ENCODE assay signal across 11 cellular contexts in genomic region chr11:45089845-45090499, GRCh38. TPM values are rescaled to one million over a fixed set of nuclear protein-coding genes. Genes with fewer than 3 reads are reported as not detected.
DNase-seq lines count a peak whose midpoint lies in the region; ATAC-seq and TF ChIP-seq lines count a peak whose summit lies in the region.
"Had no signal": no experiment of that assay in that cellular context is flagged by ENCODE, and none has a peak within 500 bp of the region (broad histone marks: within the 10 kb centered on the region; RNA-seq: fewer than 3 reads in every experiment).

No MANE protein-coding gene starts in this region.

- H3K4me3 ChIP-seq in right atrium auricular region, result no peak overlapping the region
- no peak overlapping the region for H3K4me3 ChIP-seq in transverse colon
- no peak overlapping the region for H3K4me3 ChIP-seq in testis

- no peak overlapping the region for H3K4me3 Mint-ChIP-seq in activated CD8-positive, alpha-beta T cell treated with anti-CD3 and anti-CD28 coated beads for 36 hours
- no peak overlapping the region for H3K4me3 Mint-ChIP-seq in activated CD8-positive, alpha-beta T cell treated with anti-CD3 and anti-CD28 coated beads, Interleukin-2, amount 10 ng/mL, durations not matched to agents 7 days and 5 days
- no peak overlapping the region for H3K4me3 Mint-ChIP-seq in activated CD4-positive, alpha-beta memory T cell treated with anti-CD3 and anti-CD28 coated beads, Interleukin-2, amount 10 ng/mL, durations not matched to agents 7 days and 5 days
- H3K4me3 Mint-ChIP-seq in mesothelial cell of epicardium, result no peak overlapping the region
- H3K4me3 Mint-ChIP-seq: activated naive CD4-positive, alpha-beta T cell treated with anti-CD3 and anti-CD28 coated beads, Interleukin-2, amount 50 U/mL, for 24 hours; stimulated activated memory B cell treated with anti-CD40 and anti-IgM and Interleukin-4, amounts not matched to agents 10 μg/mL and 1 μg/mL and 100 μg/mL, for 72 hours had no signal

- H3K27me3 Mint-ChIP-seq in activated CD8-positive, alpha-beta T cell treated with anti-CD3 and anti-CD28 coated beads for 36 hours, result no peaks in the 10 kb centered on the region
- H3K27me3 Mint-ChIP-seq in activated CD8-positive, alpha-beta T cell treated with anti-CD3 and anti-CD28 coated beads, Interleukin-2, amount 10 ng/mL, durations not matched to agents 7 days and 5 days (ENCODE audit: low read depth), result peaks cover 14% of the 10 kb centered on the region
- H3K27me3 Mint-ChIP-seq in activated CD4-positive, alpha-beta memory T cell treated with anti-CD3 and anti-CD28 coated beads, Interleukin-2, amount 10 ng/mL, durations not matched to agents 7 days and 5 days, result peaks cover 12% of the 10 kb centered on the region
- peaks cover 8% of the 10 kb centered on the region for H3K27me3 Mint-ChIP-seq in mesothelial cell of epicardium (ENCODE audit: low read depth)
- H3K27me3 Mint-ChIP-seq: activated naive CD4-positive, alpha-beta T cell treated with anti-CD3 and anti-CD28 coated beads, Interleukin-2, amount 50 U/mL, for 24 hours; stimulated activated memory B cell treated with anti-CD40 and anti-IgM and Interleukin-4, amounts not matched to agents 10 μg/mL and 1 μg/mL and 100 μg/mL, for 72 hours had no signal

- H3K4me1 Mint-ChIP-seq in activated CD8-positive, alpha-beta T cell treated with anti-CD3 and anti-CD28 coated beads for 36 hours (ENCODE audit: low read depth), result peaks cover 19% of the 10 kb centered on the region
- peaks cover 26% of the 10 kb centered on the region for H3K4me1 Mint-ChIP-seq in activated CD8-positive, alpha-beta T cell treated with anti-CD3 and anti-CD28 coated beads, Interleukin-2, amount 10 ng/mL, durations not matched to agents 7 days and 5 days (ENCODE audit: low read depth)
- H3K4me1 Mint-ChIP-seq in activated CD4-positive, alpha-beta memory T cell treated with anti-CD3 and anti-CD28 coated beads, Interleukin-2, amount 10 ng/mL, durations not matched to agents 7 days and 5 days, result peaks cover 18% of the 10 kb centered on the region
- H3K4me1 Mint-ChIP-seq in mesothelial cell of epicardium, result peaks cover 31% of the 10 kb centered on the region

- H3K36me3 ChIP-seq in right atrium auricular region (no peaks in the 10 kb centered on the region), transverse colon (no peaks in the 10 kb centered on the region), testis (ENCODE audit: low read depth, missing control alignments) (no peaks in the 10 kb centered on the region)

- H3K4me1 ChIP-seq in right atrium auricular region (peaks cover 0 to 56% of the 10 kb centered on the region in 2 donors), transverse colon (peaks cover 0 to 25% (median 20%) of the 10 kb centered on the region in 4 donors), testis (peaks cover 23% of the 10 kb centered on the region)

- H3K9me3 ChIP-seq in right atrium auricular region (no peaks in the 10 kb centered on the region), transverse colon (no peaks in the 10 kb centered on the region), testis (no peaks in the 10 kb centered on the region)

- no peak overlapping the region for H3K27ac Mint-ChIP-seq in activated CD8-positive, alpha-beta T cell treated with anti-CD3 and anti-CD28 coated beads for 36 hours
- no peak overlapping the region for H3K27ac Mint-ChIP-seq in activated CD8-positive, alpha-beta T cell treated with anti-CD3 and anti-CD28 coated beads, Interleukin-2, amount 10 ng/mL, durations not matched to agents 7 days and 5 days
- no peak overlapping the region for H3K27ac Mint-ChIP-seq in activated CD4-positive, alpha-beta memory T cell treated with anti-CD3 and anti-CD28 coated beads, Interleukin-2, amount 10 ng/mL, durations not matched to agents 7 days and 5 days
- H3K27ac Mint-ChIP-seq in mesothelial cell of epicardium, result no peak overlapping the region
- H3K27ac Mint-ChIP-seq: activated naive CD4-positive, alpha-beta T cell treated with anti-CD3 and anti-CD28 coated beads, Interleukin-2, amount 50 U/mL, for 24 hours; stimulated activated memory B cell treated with anti-CD40 and anti-IgM and Interleukin-4, amounts not matched to agents 10 μg/mL and 1 μg/mL and 100 μg/mL, for 72 hours had no signal

- TF ChIP-seq EP300 in transverse colon (IDR thresholded peaks at IDR 0.05; ENCODE audit: low read depth), result no peak

- CTCF ChIA-PET in activated CD8-positive, alpha-beta T cell treated with anti-CD3 and anti-CD28 coated beads for 36 hours (lab: Charles Lee), result interaction anchor here (1.0 to 2.3 kb wide), 5 partner anchors 10 to 178 kb away, joined by 3 to 10 read pairs (median 3); no protein-coding TSS in a partner anchor
- CTCF ChIA-PET in activated CD8-positive, alpha-beta T cell treated with anti-CD3 and anti-CD28 coated beads, Interleukin-2, amount 10 ng/mL, durations not matched to agents 7 days and 5 days (lab: Charles Lee), result interaction anchor here (0.9 to 1.6 kb wide), 5 partner anchors 10 to 164 kb away, joined by 3 to 10 read pairs (median 4); no protein-coding TSS in a partner anchor
- CTCF ChIA-PET in activated CD4-positive, alpha-beta memory T cell treated with anti-CD3 and anti-CD28 coated beads, Interleukin-2, amount 10 ng/mL, durations not matched to agents 7 days and 5 days (lab: Charles Lee), result interaction anchor here (1.4 to 5.0 kb wide), 4 partner anchors 9 to 163 kb away, joined by 3 to 45 read pairs (median 6); no protein-coding TSS in a partner anchor

- peak overlapping the region; percentile 64 to 79 for H3K27ac ChIP-seq in right atrium auricular region
- H3K27ac ChIP-seq in transverse colon, result peak overlapping the region; percentile 62 to 88 (median 79)
- H3K27ac ChIP-seq in testis, result peak overlapping the region in 1 of 2 donors; percentile 39

- intact Hi-C loops in activated CD8-positive, alpha-beta T cell treated with anti-CD3 and anti-CD28 coated beads for 36 hours (cut with micrococcal nuclease), result no loop called here
- intact Hi-C loops in transverse colon (cut with DNase I; ENCODE audit: low total_unique reads) (loop anchor here (10.0 kb wide), 1 partner anchor 485 kb away; no protein-coding TSS in a partner anchor), testis (cut with DNase I; ENCODE audit: low total_unique reads) (no loop called here)

- TF ChIP-seq CTCF in activated CD8-positive, alpha-beta T cell treated with anti-CD3 and anti-CD28 coated beads for 36 hours (IDR thresholded peaks at IDR 0.05), result no peak
- peak in 1 of 2 donors; percentile 45 for TF ChIP-seq CTCF in right atrium auricular region (IDR thresholded peaks at IDR 0.05)
- TF ChIP-seq CTCF in transverse colon (IDR thresholded peaks at IDR 0.05), result no peak
- TF ChIP-seq CTCF in testis (IDR thresholded peaks at IDR 0.05), result no peak
- TF ChIP-seq CTCF in mesothelial cell of epicardium (IDR thresholded peaks at IDR 0.05; ENCODE audit: unreplicated experiment), result no peak

- in situ Hi-C loops in transverse colon (cut with MboI; ENCODE audit: low pct_ligation_motif_present in 1 of 4, low pct_unique_long_range_greater_than_20kb in 1 of 4, low sequenced_read_pairs in 3 of 4), result loop anchor here in 1 of 4 donors (25.0 kb wide), 1 partner anchor 528 kb away; the partner anchor contains the start of gene CD82

- H3K36me3 Mint-ChIP-seq in activated CD8-positive, alpha-beta T cell treated with anti-CD3 and anti-CD28 coated beads for 36 hours (ENCODE audit: low read depth), result no peaks in the 10 kb centered on the region
- no peaks in the 10 kb centered on the region for H3K36me3 Mint-ChIP-seq in activated CD8-positive, alpha-beta T cell treated with anti-CD3 and anti-CD28 coated beads, Interleukin-2, amount 10 ng/mL, durations not matched to agents 7 days and 5 days (ENCODE audit: low read depth)
- no peaks in the 10 kb centered on the region for H3K36me3 Mint-ChIP-seq in activated CD4-positive, alpha-beta memory T cell treated with anti-CD3 and anti-CD28 coated beads, Interleukin-2, amount 10 ng/mL, durations not matched to agents 7 days and 5 days (ENCODE audit: low read depth)
- no peaks in the 10 kb centered on the region for H3K36me3 Mint-ChIP-seq in mesothelial cell of epicardium
- H3K36me3 Mint-ChIP-seq: activated naive CD4-positive, alpha-beta T cell treated with anti-CD3 and anti-CD28 coated beads, Interleukin-2, amount 50 U/mL, for 24 hours; stimulated activated memory B cell treated with anti-CD40 and anti-IgM and Interleukin-4, amounts not matched to agents 10 μg/mL and 1 μg/mL and 100 μg/mL, for 72 hours had no signal

- DNase-seq in activated CD8-positive, alpha-beta T cell treated with anti-CD3 and anti-CD28 coated beads for 36 hours, result peak; percentile 46
- DNase-seq in activated CD8-positive, alpha-beta T cell treated with anti-CD3 and anti-CD28 coated beads, Interleukin-2, amount 10 ng/mL, durations not matched to agents 7 days and 5 days, result no peak
- DNase-seq in activated CD4-positive, alpha-beta memory T cell treated with anti-CD3 and anti-CD28 coated beads, Interleukin-2, amount 10 ng/mL, durations not matched to agents 7 days and 5 days, result peak; percentile 31
- no peak for DNase-seq in right atrium auricular region (ENCODE audit: low spot score)
- DNase-seq in transverse colon, result no peak
- DNase-seq in testis, result no peak
- no peak for DNase-seq in mesothelial cell of epicardium (ENCODE audit: low spot score in 2 of 2, unreplicated experiment in 2 of 2)
- no peak for DNase-seq in cortex of kidney (lab: John Stamatoyannopoulos, UW)
- DNase-seq: DMS79 treated with DMSO at 0.1 percent for 48 hours had no signal

- H3K9me3 Mint-ChIP-seq in activated CD8-positive, alpha-beta T cell treated with anti-CD3 and anti-CD28 coated beads for 36 hours, result no peaks in the 10 kb centered on the region
- H3K9me3 Mint-ChIP-seq in activated CD8-positive, alpha-beta T cell treated with anti-CD3 and anti-CD28 coated beads, Interleukin-2, amount 10 ng/mL, durations not matched to agents 7 days and 5 days (ENCODE audit: insufficient read depth), result no peaks in the 10 kb centered on the region
- H3K9me3 Mint-ChIP-seq in activated CD4-positive, alpha-beta memory T cell treated with anti-CD3 and anti-CD28 coated beads, Interleukin-2, amount 10 ng/mL, durations not matched to agents 7 days and 5 days, result no peaks in the 10 kb centered on the region
- H3K9me3 Mint-ChIP-seq in mesothelial cell of epicardium, result no peaks in the 10 kb centered on the region
- H3K9me3 Mint-ChIP-seq: activated naive CD4-positive, alpha-beta T cell treated with anti-CD3 and anti-CD28 coated beads, Interleukin-2, amount 50 U/mL, for 24 hours; stimulated activated memory B cell treated with anti-CD40 and anti-IgM and Interleukin-4, amounts not matched to agents 10 μg/mL and 1 μg/mL and 100 μg/mL, for 72 hours had no signal

- H3K27me3 ChIP-seq in right atrium auricular region (no peaks in the 10 kb centered on the region), transverse colon (no peaks in the 10 kb centered on the region), testis (no peaks in the 10 kb centered on the region)

- POLR2A ChIA-PET in activated CD8-positive, alpha-beta T cell treated with anti-CD3 and anti-CD28 coated beads for 36 hours (lab: Charles Lee), result interaction anchor here (1.1 kb wide), 1 partner anchor 10 kb away, joined by 3 read pairs; no protein-coding TSS in a partner anchor
- POLR2A ChIA-PET in activated CD8-positive, alpha-beta T cell treated with anti-CD3 and anti-CD28 coated beads, Interleukin-2, amount 10 ng/mL, durations not matched to agents 7 days and 5 days (lab: Charles Lee), result no interaction called here
- POLR2A ChIA-PET in activated CD4-positive, alpha-beta memory T cell treated with anti-CD3 and anti-CD28 coated beads, Interleukin-2, amount 10 ng/mL, durations not matched to agents 7 days and 5 days (lab: Charles Lee), result interaction anchor here (1.2 to 1.8 kb wide), 2 partner anchors 10 to 13 kb away, joined by 5 to 7 read pairs; no protein-coding TSS in a partner anchor

- TF ChIP-seq POLR2A in transverse colon (IDR thresholded peaks at IDR 0.05), result no peak
- no peak for TF ChIP-seq POLR2A in testis (IDR thresholded peaks at IDR 0.05)

- 66 to 71% methylated on average over 4 of the region's 4 CpGs for WGBS in transverse colon (ENCODE audit: low coverage in 1 of 2), 2 donors
- 75 to 92% methylated on average over 4 of the region's 4 CpGs for WGBS in testis, 2 donors

- peak; percentile 46 for ATAC-seq in activated CD8-positive, alpha-beta T cell treated with anti-CD3 and anti-CD28 coated beads for 36 hours
- ATAC-seq in activated CD8-positive, alpha-beta T cell treated with anti-CD3 and anti-CD28 coated beads, Interleukin-2, amount 10 ng/mL, durations not matched to agents 7 days and 5 days, result no peak
- ATAC-seq: stimulated activated memory B cell treated with anti-CD40 and anti-IgM and Interleukin-4, amounts not matched to agents 10 μg/mL and 1 μg/mL and 100 μg/mL, for 72 hours had no signal

RNA-seq across cellular contexts. Expression of gene PRDM11, which starts 56.5 kb away (rescaled TPM):
- total RNA-seq in activated CD8-positive, alpha-beta T cell treated with anti-CD3 and anti-CD28 coated beads for 36 hours, result 1 to 10 TPM; 2.6 to 3.5 TPM
- total RNA-seq in activated CD8-positive, alpha-beta T cell treated with anti-CD3 and anti-CD28 coated beads, Interleukin-2, amount 10 ng/mL, durations not matched to agents 7 days and 5 days, result 1 to 10 TPM; 3.5 to 3.6 TPM
- under 1 TPM; 0.78 to 0.85 TPM for total RNA-seq in activated CD4-positive, alpha-beta memory T cell treated with anti-CD3 and anti-CD28 coated beads, Interleukin-2, amount 10 ng/mL, durations not matched to agents 7 days and 5 days
- total RNA-seq in right atrium auricular region (10 to 100 TPM; 13.5 to 27.6 TPM), transverse colon (10 to 100 TPM in 1 of 4 donors, 1 to 10 TPM in 3; 5.0 to 11.2 (median 7.9) TPM), testis (10 to 100 TPM; 13.6 to 15.9 TPM), mesothelial cell of epicardium (56.9 to 60.9 TPM (median 60.2 TPM) in 3 replicates)
- 6.4 TPM for polyA plus RNA-seq in testis (ENCODE audit: insufficient read depth, low read depth, low replicate concordance)

Comparison
In these comparisons a context has a peak if more than half of its experiments do, and no peak if none do; other contexts are left out.
1. DNase-seq: peak in activated CD8-positive, alpha-beta T cell treated with anti-CD3 and anti-CD28 coated beads for 36 hours (single experiment) and activated CD4-positive, alpha-beta memory T cell treated with anti-CD3 and anti-CD28 coated beads, Interleukin-2, amount 10 ng/mL, durations not matched to agents 7 days and 5 days (single experiment); none in activated CD8-positive, alpha-beta T cell treated with anti-CD3 and anti-CD28 coated beads, Interleukin-2, amount 10 ng/mL, durations not matched to agents 7 days and 5 days (single experiment), right atrium auricular region (single experiment), transverse colon (single experiment), testis (single experiment), mesothelial cell of epicardium (0 of 2) and cortex of kidney (single experiment).